ENCODE assay signal across 1 cellular context in the genomic region with DNA sequence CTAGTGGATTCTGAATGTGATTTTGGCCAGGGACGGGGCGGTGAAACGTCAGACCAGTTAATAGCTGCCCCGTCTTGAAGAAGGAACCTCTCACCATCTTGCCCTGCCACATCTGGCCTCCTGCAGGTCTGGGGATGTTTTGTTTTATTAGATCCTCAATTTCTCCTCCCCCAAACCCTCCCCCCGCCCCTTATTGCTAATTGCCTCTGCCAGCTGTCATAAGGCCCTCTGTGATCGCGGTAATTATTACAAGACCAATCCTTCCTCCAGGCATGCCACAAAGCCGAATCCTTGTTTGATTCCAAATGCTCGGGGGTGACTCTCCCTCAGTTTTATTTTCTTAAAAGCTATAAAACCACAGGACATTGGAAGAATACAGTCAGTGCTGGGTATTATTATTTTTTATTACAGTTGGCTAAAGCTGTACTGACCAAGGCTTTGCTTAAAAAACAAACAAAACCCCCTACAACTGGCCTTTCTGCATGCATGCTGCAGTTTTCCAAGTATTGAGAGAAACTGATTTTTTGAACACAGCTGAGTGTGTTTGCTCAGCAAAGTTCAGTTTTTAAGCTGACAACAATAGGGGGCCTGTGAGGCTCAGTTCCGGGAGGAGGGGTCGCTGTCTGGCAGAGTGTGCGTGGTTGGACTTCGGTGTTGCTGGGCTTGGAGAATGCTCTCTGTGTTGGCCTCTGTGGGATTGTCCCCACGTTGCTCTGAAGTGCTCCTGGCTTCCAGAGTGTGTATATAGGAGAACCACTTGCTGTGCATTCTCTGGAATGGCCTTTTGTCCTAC.
TF ChIP-seq lines count a peak whose summit lies in the region.

No MANE protein-coding gene starts in this region.

TF ChIP-seq in HCT116, 20 proteins besides CTCF, POLR2A, EP300 and RAD21 (continued from another document):
- TF ChIP-seq REST (IDR thresholded peaks at IDR 0.05; ENCODE audit: low read depth) (no peak), SRF (IDR thresholded peaks at IDR 0.05; ENCODE audit: low read depth) (no peak), ZNF274 (IDR thresholded peaks at IDR 0.05; ENCODE audit: low read depth, low read length) (no peak), SP1 (IDR thresholded peaks at IDR 0.05; ENCODE audit: low read depth) (no peak)
TF ChIP-seq in HCT116: peak in this region for 0.
